2 cellular contexts compared by ENCODE assay signal in genomic region chr18:54916507-54916906, GRCh38.
TF ChIP-seq lines count a peak whose summit lies in the region.

No MANE protein-coding gene starts in this region.

TF ChIP-seq in GM23338, 12 proteins besides CTCF, POLR2A, EP300 and RAD21:
- TF ChIP-seq EZH2phosphoT487 (IDR thresholded peaks at IDR 0.05; ENCODE audit: unreplicated experiment): no peak
TF ChIP-seq in GM23338: peak in this region for 0.

TF ChIP-seq in WTC11, 78 proteins besides CTCF, POLR2A, EP300 and RAD21:
- no peak for TF ChIP-seq CDX4 (CRISPR knock-in tag; IDR thresholded peaks at IDR 0.05; ENCODE audit: borderline replicate concordance)
- TF ChIP-seq ELF4 (CRISPR knock-in tag; IDR thresholded peaks at IDR 0.05; ENCODE audit: low read depth): no peak
- TF ChIP-seq E2F5 (CRISPR knock-in tag; IDR thresholded peaks at IDR 0.05): no peak
- no peak for TF ChIP-seq ZNF416 (CRISPR knock-in tag; IDR thresholded peaks at IDR 0.05)
- no peak for TF ChIP-seq GTF2I (CRISPR knock-in tag; conservative IDR thresholded peaks at IDR 0.05)
- TF ChIP-seq SMAD3 (CRISPR knock-in tag; IDR thresholded peaks at IDR 0.05; ENCODE audit: borderline replicate concordance): no peak
- no peak for TF ChIP-seq ZNF281 (CRISPR knock-in tag; IDR thresholded peaks at IDR 0.05)
- TF ChIP-seq ATF6 (CRISPR knock-in tag; IDR thresholded peaks at IDR 0.05): no peak
- TF ChIP-seq ZMAT4 (CRISPR knock-in tag; IDR thresholded peaks at IDR 0.05): no peak
- TF ChIP-seq CREM (CRISPR knock-in tag; IDR thresholded peaks at IDR 0.05): no peak
- TF ChIP-seq HMGA2 (CRISPR knock-in tag; IDR thresholded peaks at IDR 0.05): no peak
- no peak for TF ChIP-seq ZBTB21 (CRISPR knock-in tag; IDR thresholded peaks at IDR 0.05; ENCODE audit: borderline replicate concordance)
- no peak for TF ChIP-seq PREB (CRISPR knock-in tag; IDR thresholded peaks at IDR 0.05; ENCODE audit: borderline replicate concordance)
- no peak for TF ChIP-seq E2F4 (CRISPR knock-in tag; IDR thresholded peaks at IDR 0.05; ENCODE audit: borderline replicate concordance, low read depth)
